Comparison of ENCODE assay signal across 8 cellular contexts in genomic region chr1:65002156-65002507, GRCh38. TPM values are rescaled to one million over a fixed set of nuclear protein-coding genes. Genes with fewer than 3 reads are reported as not detected.
A peak's percentile ranks its signal among the peaks of the same experiment; 100 is the strongest.
DNase-seq lines count a peak whose midpoint lies in the region; ATAC-seq and TF ChIP-seq lines count a peak whose summit lies in the region.

No MANE protein-coding gene starts in this region.

- H3K4me1 Mint-ChIP-seq in naive thymus-derived CD4-positive, alpha-beta T cell = peaks cover 8 to 44% (median 28%) of the 10 kb centered on the region in 7 donors

- peak overlapping the region; percentile 77 to 93 (median 86) for H3K4me3 Mint-ChIP-seq in naive thymus-derived CD4-positive, alpha-beta T cell

- CTCF ChIA-PET in naive thymus-derived CD4-positive, alpha-beta T cell (lab: Charles Lee) = interaction anchor here (1.6 to 2.0 kb wide), 2 partner anchors 35 to 73 kb away, joined by 4 to 6 read pairs; no protein-coding TSS in a partner anchor

- peak overlapping the region; percentile 66 for H3K27ac ChIP-seq in naive thymus-derived CD4-positive, alpha-beta T cell (ENCODE audit: low read depth, low read length)

- H3K4me3 ChIP-seq in AG10803 (ENCODE audit: low read length) (peak overlapping the region; percentile 69), choroid plexus epithelial cell (ENCODE audit: low read depth, low read length) (peak overlapping the region; percentile 64)
- H3K4me3 ChIP-seq in naive thymus-derived CD4-positive, alpha-beta T cell (ENCODE audit: low read length) = peak overlapping the region; percentile 56

- no peaks in the 10 kb centered on the region for H3K36me3 ChIP-seq in naive thymus-derived CD4-positive, alpha-beta T cell (ENCODE audit: control insufficient read depth in 2 of 3, insufficient read depth in 3 of 3, low read length in 3 of 3)

- H3K9me3 ChIP-seq in naive thymus-derived CD4-positive, alpha-beta T cell (ENCODE audit: control insufficient read depth in 2 of 3, low read length in 3 of 3) = no peaks in the 10 kb centered on the region

- peaks cover 0 to 33% (median 0%) of the 10 kb centered on the region in 5 donors for H3K27me3 Mint-ChIP-seq in naive thymus-derived CD4-positive, alpha-beta T cell

- DNase-seq in AG10803 (ENCODE audit: low read depth) (no peak), HS-5 (ENCODE audit: low read depth) (peak; percentile 40), choroid plexus epithelial cell (ENCODE audit: low read depth) (no peak), NCI-H774 (lab: John Stamatoyannopoulos, UW) (no peak), NCI-H1436 (lab: John Stamatoyannopoulos, UW) (no peak), globus pallidus (ENCODE audit: low spot score) (no peak)
- DNase-seq in naive thymus-derived CD4-positive, alpha-beta T cell = peak in 1 of 9 donors; percentile 26

- peaks cover 0 to 13% (median 6%) of the 10 kb centered on the region in 5 donors for H3K36me3 Mint-ChIP-seq in naive thymus-derived CD4-positive, alpha-beta T cell

- no peak for ATAC-seq in naive thymus-derived CD4-positive, alpha-beta T cell
- ATAC-seq in GM21737 (IDR thresholded peaks at IDR 0.05; ENCODE audit: unreplicated experiment) = no peak

- POLR2A ChIA-PET in naive thymus-derived CD4-positive, alpha-beta T cell (lab: Charles Lee) = interaction anchor here (0.7 to 3.7 kb wide), 8 partner anchors 29 to 97 kb away, joined by 3 to 30 read pairs (median 4); partner anchors contain the start of gene JAK1

- H3K27ac Mint-ChIP-seq in naive thymus-derived CD4-positive, alpha-beta T cell = peak overlapping the region in 8 of 9 donors; percentile 70 to 95 (median 84)

- peaks cover 0 to 16% (median 8%) of the 10 kb centered on the region in 11 donors for H3K9me3 Mint-ChIP-seq in naive thymus-derived CD4-positive, alpha-beta T cell

- peaks cover 16 to 19% of the 10 kb centered on the region in 2 donors for H3K4me1 ChIP-seq in naive thymus-derived CD4-positive, alpha-beta T cell (ENCODE audit: control insufficient read depth in 2 of 2, insufficient read depth in 2 of 2, low read length in 2 of 2)

- H3K27me3 ChIP-seq in naive thymus-derived CD4-positive, alpha-beta T cell (ENCODE audit: control insufficient read depth in 2 of 2, insufficient read depth in 2 of 2, low read length in 2 of 2) = no peaks in the 10 kb centered on the region

- TF ChIP-seq CTCF in AG10803 (conservative IDR thresholded peaks at IDR 0.05; ENCODE audit: low read length) = no peak
- TF ChIP-seq CTCF in choroid plexus epithelial cell (conservative IDR thresholded peaks at IDR 0.05; ENCODE audit: low read depth, low read length) = no peak

- intact Hi-C loops in naive thymus-derived CD4-positive, alpha-beta T cell (cut with micrococcal nuclease) = loop anchor here (1.0 to 2.0 kb wide), 5 partner anchors 19 to 419 kb away; partner anchors contain the start of gene JAK1 (in 2 of the 2)

RNA-seq across cellular contexts. Expression of gene JAK1, which starts 35.8 kb away (rescaled TPM):
- 100 to 1,000 TPM; 210 to 365 (median 265) TPM for total RNA-seq in naive thymus-derived CD4-positive, alpha-beta T cell
- polyA plus RNA-seq in naive thymus-derived CD4-positive, alpha-beta T cell = 100 to 1,000 TPM; 197 to 288 TPM
